ENCODE assay signal across 16 cellular contexts in the genomic region with DNA sequence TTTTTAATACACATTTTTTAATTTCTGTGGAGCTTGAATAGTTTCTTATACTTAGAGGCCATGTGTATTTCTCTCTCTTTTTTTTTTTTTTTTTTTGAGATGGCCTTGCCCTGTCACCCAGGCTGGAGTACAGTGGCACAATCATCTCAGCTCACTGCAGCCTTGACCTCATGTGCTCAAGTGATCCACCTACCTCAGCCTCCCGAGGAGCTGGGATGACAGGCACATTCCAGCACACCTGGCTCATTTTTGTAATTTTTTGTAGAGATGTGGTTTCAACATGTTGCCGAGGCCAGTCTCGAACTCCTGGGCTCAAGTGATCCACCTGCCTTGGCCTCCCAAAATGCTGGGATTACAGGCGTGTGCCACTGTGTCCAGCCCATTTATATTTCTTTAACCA.
A peak's percentile ranks its signal among the peaks of the same experiment; 100 is the strongest.
DNase-seq lines count a peak whose midpoint lies in the region; ATAC-seq and TF ChIP-seq lines count a peak whose summit lies in the region.
"Had no signal": no experiment of that assay in that cellular context is flagged by ENCODE, and none has a peak within 500 bp of the region (broad histone marks: within the 10 kb centered on the region; RNA-seq: fewer than 3 reads in every experiment).

No MANE protein-coding gene starts in this region.

- ATAC-seq in natural killer cell treated with Interleukin-12 subunit alpha and Interleukin-12 subunit beta and Interleukin-15 and Interleukin-18, amount 100 ng/mL, for 72 hours: no peak
- no peak for ATAC-seq in natural killer cell
- ATAC-seq: GM23338, HepG2 had no signal

- no peaks in the 10 kb centered on the region for H3K36me3 Mint-ChIP-seq in natural killer cell treated with Interleukin-12 subunit alpha and Interleukin-12 subunit beta and Interleukin-15 and Interleukin-18, amount 100 ng/mL, for 72 hours
- H3K36me3 Mint-ChIP-seq in natural killer cell: no peaks in the 10 kb centered on the region

- no peaks in the 10 kb centered on the region for H3K9me3 ChIP-seq in esophagus muscularis mucosa
- H3K9me3 ChIP-seq: BLaER1 had no signal

- H3K27ac Mint-ChIP-seq in natural killer cell treated with Interleukin-12 subunit alpha and Interleukin-12 subunit beta and Interleukin-15 and Interleukin-18, amount 100 ng/mL, for 72 hours: peak overlapping the region; percentile 3 to 26
- H3K27ac Mint-ChIP-seq in natural killer cell: peak overlapping the region in 1 of 2 donors; percentile 49
- H3K27ac Mint-ChIP-seq: GM23338 had no signal

- H3K4me3 Mint-ChIP-seq in natural killer cell treated with Interleukin-12 subunit alpha and Interleukin-12 subunit beta and Interleukin-15 and Interleukin-18, amount 100 ng/mL, for 72 hours: no peak overlapping the region
- no peak overlapping the region for H3K4me3 Mint-ChIP-seq in natural killer cell
- H3K4me3 Mint-ChIP-seq: CD8-positive, alpha-beta memory T cell; GM23338; IgD-negative memory B cell had no signal

- no peak overlapping the region for H3K4me3 ChIP-seq in esophagus muscularis mucosa
- H3K4me3 ChIP-seq: BLaER1, GM23338 had no signal

- no peak for DNase-seq in natural killer cell treated with Interleukin-12 subunit alpha and Interleukin-12 subunit beta and Interleukin-15 and Interleukin-18, amount 100 ng/mL, for 72 hours (ENCODE audit: low spot score)
- no peak for DNase-seq in natural killer cell
- DNase-seq in kidney tubule cell (ENCODE audit: low spot score): peak; percentile 53
- no peak for DNase-seq in T1000 (lab: John Stamatoyannopoulos, UW)
- DNase-seq in NCI-H2029 treated with DMSO at 0.1 percent for 48 hours (lab: John Stamatoyannopoulos, UW): no peak
- DNase-seq in esophagus muscularis mucosa (ENCODE audit: extremely low spot score): no peak
- DNase-seq: CD8-positive, alpha-beta memory T cell; COR-L47; HCEC 1CT; KBM-7 had no signal

- peaks cover 0 to 11% (median 10%) of the 10 kb centered on the region in 4 donors for H3K4me1 ChIP-seq in esophagus muscularis mucosa
- H3K4me1 ChIP-seq: BLaER1 had no signal

- WGBS in esophagus muscularis mucosa: 97% methylated on average over 4 of the region's 4 CpGs

- no peaks in the 10 kb centered on the region for H3K27me3 Mint-ChIP-seq in natural killer cell treated with Interleukin-12 subunit alpha and Interleukin-12 subunit beta and Interleukin-15 and Interleukin-18, amount 100 ng/mL, for 72 hours
- no peaks in the 10 kb centered on the region for H3K27me3 Mint-ChIP-seq in natural killer cell (ENCODE audit: low read depth in 2 of 2)
- H3K27me3 Mint-ChIP-seq: CD8-positive, alpha-beta memory T cell; IgD-negative memory B cell had no signal

- TF ChIP-seq EP300 in esophagus muscularis mucosa (IDR thresholded peaks at IDR 0.05): no peak

- H3K36me3 ChIP-seq in esophagus muscularis mucosa: peaks cover 12 to 25% (median 15%) of the 10 kb centered on the region in 4 donors

- H3K9me3 Mint-ChIP-seq in natural killer cell treated with Interleukin-12 subunit alpha and Interleukin-12 subunit beta and Interleukin-15 and Interleukin-18, amount 100 ng/mL, for 72 hours: no peaks in the 10 kb centered on the region
- H3K9me3 Mint-ChIP-seq in natural killer cell: no peaks in the 10 kb centered on the region
- H3K9me3 Mint-ChIP-seq: CD8-positive, alpha-beta memory T cell; GM23338; IgD-negative memory B cell had no signal

- H3K27me3 ChIP-seq in esophagus muscularis mucosa: no peaks in the 10 kb centered on the region
- H3K27me3 ChIP-seq: BLaER1 had no signal

- intact Hi-C loops in natural killer cell (cut with micrococcal nuclease): no loop called here
- intact Hi-C loops in esophagus muscularis mucosa (cut with DNase I): no loop called here

- TF ChIP-seq POLR2A in esophagus muscularis mucosa (IDR thresholded peaks at IDR 0.05; ENCODE audit: low read depth): no peak

- peak overlapping the region; percentile 63 for H3K27ac ChIP-seq in VCaP
- no peak overlapping the region for H3K27ac ChIP-seq in esophagus muscularis mucosa (replicated peaks in 1 of 4)
- H3K27ac ChIP-seq: 22Rv1, BLaER1 had no signal

- no peak for TF ChIP-seq CTCF in natural killer cell (IDR thresholded peaks at IDR 0.05)
- TF ChIP-seq CTCF in VCaP (conservative IDR thresholded peaks at IDR 0.05): no peak
- TF ChIP-seq CTCF in esophagus muscularis mucosa (IDR thresholded peaks at IDR 0.05): no peak

- H3K4me1 Mint-ChIP-seq in natural killer cell treated with Interleukin-12 subunit alpha and Interleukin-12 subunit beta and Interleukin-15 and Interleukin-18, amount 100 ng/mL, for 72 hours (ENCODE audit: low read depth in 2 of 2): peaks cover 28 to 29% of the 10 kb centered on the region in 2 donors
- peaks cover 30 to 34% of the 10 kb centered on the region in 2 donors for H3K4me1 Mint-ChIP-seq in natural killer cell
- H3K4me1 Mint-ChIP-seq: GM23338 had no signal
